1 cellular context compared by ENCODE assay signal in the genomic region with DNA sequence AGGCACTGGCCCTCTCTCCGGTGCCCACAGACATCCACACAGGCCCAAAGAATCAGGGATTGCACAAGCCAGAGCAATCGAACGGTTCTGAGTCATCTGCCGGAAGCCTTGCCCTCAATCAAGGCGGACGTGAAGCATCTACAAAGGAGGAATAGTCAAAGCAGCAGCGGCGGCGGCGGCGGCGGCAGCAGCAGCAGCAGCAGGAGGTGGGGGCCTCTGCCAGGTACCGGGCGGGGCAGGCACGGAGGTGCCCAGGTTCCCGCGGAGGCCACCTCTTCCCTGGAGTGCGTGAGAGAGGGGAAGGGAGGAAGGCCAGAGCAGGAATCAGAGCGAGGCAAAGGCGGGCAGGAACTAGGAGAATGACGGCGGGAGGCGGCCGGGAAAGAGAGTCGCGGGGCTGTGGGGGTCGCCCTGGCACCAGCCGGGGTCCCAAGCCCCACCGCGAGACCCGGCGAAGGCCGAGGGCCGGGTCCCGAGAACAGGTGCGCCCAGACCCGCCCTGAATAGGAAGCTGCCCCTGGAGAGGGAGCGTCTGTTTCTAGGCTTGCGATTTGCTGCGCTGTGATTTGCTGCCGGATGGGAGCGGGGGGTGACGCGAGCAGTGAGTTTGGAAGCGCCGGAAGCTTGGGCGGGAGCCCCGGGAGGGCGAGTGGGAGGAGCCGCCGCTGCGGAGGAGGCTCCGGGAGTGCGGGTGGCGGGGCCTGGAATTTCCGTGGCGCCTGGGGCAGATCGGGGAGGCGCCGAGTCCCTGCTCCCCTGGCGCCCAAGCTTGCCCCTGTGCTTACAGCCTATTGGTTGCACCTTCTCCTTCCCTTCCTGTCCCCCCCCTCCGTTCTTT.
TF ChIP-seq lines count a peak whose summit lies in the region.

A gene with protein sequence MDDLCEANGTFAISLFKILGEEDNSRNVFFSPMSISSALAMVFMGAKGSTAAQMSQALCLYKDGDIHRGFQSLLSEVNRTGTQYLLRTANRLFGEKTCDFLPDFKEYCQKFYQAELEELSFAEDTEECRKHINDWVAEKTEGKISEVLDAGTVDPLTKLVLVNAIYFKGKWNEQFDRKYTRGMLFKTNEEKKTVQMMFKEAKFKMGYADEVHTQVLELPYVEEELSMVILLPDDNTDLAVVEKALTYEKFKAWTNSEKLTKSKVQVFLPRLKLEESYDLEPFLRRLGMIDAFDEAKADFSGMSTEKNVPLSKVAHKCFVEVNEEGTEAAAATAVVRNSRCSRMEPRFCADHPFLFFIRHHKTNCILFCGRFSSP (plus strand): TSS at position 117 of the 838 bp plus-strand sequence. CDS start 8,228 bp downstream, outside the sequence.

TF ChIP-seq in HepG2, 621 proteins besides CTCF, POLR2A, EP300 and RAD21 (continued from another document and continues in another):
- TF ChIP-seq, protein P1, sequence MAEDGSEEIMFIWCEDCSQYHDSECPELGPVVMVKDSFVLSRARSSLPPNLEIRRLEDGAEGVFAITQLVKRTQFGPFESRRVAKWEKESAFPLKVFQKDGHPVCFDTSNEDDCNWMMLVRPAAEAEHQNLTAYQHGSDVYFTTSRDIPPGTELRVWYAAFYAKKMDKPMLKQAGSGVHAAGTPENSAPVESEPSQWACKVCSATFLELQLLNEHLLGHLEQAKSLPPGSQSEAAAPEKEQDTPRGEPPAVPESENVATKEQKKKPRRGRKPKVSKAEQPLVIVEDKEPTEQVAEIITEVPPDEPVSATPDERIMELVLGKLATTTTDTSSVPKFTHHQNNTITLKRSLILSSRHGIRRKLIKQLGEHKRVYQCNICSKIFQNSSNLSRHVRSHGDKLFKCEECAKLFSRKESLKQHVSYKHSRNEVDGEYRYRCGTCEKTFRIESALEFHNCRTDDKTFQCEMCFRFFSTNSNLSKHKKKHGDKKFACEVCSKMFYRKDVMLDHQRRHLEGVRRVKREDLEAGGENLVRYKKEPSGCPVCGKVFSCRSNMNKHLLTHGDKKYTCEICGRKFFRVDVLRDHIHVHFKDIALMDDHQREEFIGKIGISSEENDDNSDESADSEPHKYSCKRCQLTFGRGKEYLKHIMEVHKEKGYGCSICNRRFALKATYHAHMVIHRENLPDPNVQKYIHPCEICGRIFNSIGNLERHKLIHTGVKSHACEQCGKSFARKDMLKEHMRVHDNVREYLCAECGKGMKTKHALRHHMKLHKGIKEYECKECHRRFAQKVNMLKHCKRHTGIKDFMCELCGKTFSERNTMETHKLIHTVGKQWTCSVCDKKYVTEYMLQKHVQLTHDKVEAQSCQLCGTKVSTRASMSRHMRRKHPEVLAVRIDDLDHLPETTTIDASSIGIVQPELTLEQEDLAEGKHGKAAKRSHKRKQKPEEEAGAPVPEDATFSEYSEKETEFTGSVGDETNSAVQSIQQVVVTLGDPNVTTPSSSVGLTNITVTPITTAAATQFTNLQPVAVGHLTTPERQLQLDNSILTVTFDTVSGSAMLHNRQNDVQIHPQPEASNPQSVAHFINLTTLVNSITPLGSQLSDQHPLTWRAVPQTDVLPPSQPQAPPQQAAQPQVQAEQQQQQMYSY (CRISPR knock-in tag; IDR thresholded peaks at IDR 0.05): no peak
- TF ChIP-seq ZNF160 (CRISPR knock-in tag; IDR thresholded peaks at IDR 0.05): no peak
- no peak for TF ChIP-seq ZNF382 (CRISPR knock-in tag; IDR thresholded peaks at IDR 0.05; ENCODE audit: borderline replicate concordance)
- no peak for TF ChIP-seq NCOR1 (IDR thresholded peaks at IDR 0.05; ENCODE audit: borderline replicate concordance, low read length)
- TF ChIP-seq ZMAT3 (CRISPR knock-in tag; conservative IDR thresholded peaks at IDR 0.05): 0 out of 2 replicates have a peak, but pooled peaks have one; percentile 44
- peak; percentile 71; the same call in 1 of the 2 replicates for TF ChIP-seq SALL2 (CRISPR knock-in tag; IDR thresholded peaks at IDR 0.05)
- peak; percentile 76; the same call in 1 of the 2 replicates for TF ChIP-seq WIZ (CRISPR knock-in tag; IDR thresholded peaks at IDR 0.05)
- TF ChIP-seq, protein P2, sequence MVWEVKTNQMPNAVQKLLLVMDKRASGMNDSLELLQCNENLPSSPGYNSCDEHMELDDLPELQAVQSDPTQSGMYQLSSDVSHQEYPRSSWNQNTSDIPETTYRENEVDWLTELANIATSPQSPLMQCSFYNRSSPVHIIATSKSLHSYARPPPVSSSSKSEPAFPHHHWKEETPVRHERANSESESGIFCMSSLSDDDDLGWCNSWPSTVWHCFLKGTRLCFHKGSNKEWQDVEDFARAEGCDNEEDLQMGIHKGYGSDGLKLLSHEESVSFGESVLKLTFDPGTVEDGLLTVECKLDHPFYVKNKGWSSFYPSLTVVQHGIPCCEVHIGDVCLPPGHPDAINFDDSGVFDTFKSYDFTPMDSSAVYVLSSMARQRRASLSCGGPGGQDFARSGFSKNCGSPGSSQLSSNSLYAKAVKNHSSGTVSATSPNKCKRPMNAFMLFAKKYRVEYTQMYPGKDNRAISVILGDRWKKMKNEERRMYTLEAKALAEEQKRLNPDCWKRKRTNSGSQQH (CRISPR knock-in tag; IDR thresholded peaks at IDR 0.05; ENCODE audit: low read depth): no peak
- TF ChIP-seq ZNF572 (CRISPR knock-in tag; IDR thresholded peaks at IDR 0.05): no peak
- TF ChIP-seq, protein P3, sequence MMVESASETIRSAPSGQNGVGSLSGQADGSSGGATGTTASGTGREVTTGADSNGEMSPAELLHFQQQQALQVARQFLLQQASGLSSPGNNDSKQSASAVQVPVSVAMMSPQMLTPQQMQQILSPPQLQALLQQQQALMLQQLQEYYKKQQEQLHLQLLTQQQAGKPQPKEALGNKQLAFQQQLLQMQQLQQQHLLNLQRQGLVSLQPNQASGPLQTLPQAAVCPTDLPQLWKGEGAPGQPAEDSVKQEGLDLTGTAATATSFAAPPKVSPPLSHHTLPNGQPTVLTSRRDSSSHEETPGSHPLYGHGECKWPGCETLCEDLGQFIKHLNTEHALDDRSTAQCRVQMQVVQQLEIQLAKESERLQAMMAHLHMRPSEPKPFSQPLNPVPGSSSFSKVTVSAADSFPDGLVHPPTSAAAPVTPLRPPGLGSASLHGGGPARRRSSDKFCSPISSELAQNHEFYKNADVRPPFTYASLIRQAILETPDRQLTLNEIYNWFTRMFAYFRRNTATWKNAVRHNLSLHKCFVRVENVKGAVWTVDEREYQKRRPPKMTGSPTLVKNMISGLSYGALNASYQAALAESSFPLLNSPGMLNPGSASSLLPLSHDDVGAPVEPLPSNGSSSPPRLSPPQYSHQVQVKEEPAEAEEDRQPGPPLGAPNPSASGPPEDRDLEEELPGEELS (CRISPR knock-in tag; IDR thresholded peaks at IDR 0.05): 0 out of 2 replicates have a peak, but pooled peaks have one; percentile 17
- peak; percentile 47; the same call in 1 of the 2 replicates for TF ChIP-seq ERF (CRISPR knock-in tag; IDR thresholded peaks at IDR 0.05)
- TF ChIP-seq, protein P4, sequence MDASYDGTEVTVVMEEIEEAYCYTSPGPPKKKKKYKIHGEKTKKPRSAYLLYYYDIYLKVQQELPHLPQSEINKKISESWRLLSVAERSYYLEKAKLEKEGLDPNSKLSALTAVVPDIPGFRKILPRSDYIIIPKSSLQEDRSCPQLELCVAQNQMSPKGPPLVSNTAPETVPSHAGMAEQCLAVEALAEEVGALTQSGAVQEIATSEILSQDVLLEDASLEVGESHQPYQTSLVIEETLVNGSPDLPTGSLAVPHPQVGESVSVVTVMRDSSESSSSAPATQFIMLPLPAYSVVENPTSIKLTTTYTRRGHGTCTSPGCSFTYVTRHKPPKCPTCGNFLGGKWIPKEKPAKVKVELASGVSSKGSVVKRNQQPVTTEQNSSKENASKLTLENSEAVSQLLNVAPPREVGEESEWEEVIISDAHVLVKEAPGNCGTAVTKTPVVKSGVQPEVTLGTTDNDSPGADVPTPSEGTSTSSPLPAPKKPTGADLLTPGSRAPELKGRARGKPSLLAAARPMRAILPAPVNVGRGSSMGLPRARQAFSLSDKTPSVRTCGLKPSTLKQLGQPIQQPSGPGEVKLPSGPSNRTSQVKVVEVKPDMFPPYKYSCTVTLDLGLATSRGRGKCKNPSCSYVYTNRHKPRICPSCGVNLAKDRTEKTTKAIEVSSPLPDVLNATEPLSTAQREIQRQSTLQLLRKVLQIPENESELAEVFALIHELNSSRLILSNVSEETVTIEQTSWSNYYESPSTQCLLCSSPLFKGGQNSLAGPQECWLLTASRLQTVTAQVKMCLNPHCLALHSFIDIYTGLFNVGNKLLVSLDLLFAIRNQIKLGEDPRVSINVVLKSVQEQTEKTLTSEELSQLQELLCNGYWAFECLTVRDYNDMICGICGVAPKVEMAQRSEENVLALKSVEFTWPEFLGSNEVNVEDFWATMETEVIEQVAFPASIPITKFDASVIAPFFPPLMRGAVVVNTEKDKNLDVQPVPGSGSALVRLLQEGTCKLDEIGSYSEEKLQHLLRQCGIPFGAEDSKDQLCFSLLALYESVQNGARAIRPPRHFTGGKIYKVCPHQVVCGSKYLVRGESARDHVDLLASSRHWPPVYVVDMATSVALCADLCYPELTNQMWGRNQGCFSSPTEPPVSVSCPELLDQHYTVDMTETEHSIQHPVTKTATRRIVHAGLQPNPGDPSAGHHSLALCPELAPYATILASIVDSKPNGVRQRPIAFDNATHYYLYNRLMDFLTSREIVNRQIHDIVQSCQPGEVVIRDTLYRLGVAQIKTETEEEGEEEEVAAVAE (CRISPR knock-in tag; IDR thresholded peaks at IDR 0.05; ENCODE audit: borderline replicate concordance): no peak; the same call in 1 of the 2 replicates
- TF ChIP-seq ZNF547 (CRISPR knock-in tag; IDR thresholded peaks at IDR 0.05): no peak
- TF ChIP-seq ZNF530 (CRISPR knock-in tag; IDR thresholded peaks at IDR 0.05; ENCODE audit: low read depth): no peak
- TF ChIP-seq AGO1 (IDR thresholded peaks at IDR 0.05; ENCODE audit: low read depth, low read length, poor library complexity, severe bottlenecking): no peak
- TF ChIP-seq HOXA3 (CRISPR knock-in tag; IDR thresholded peaks at IDR 0.05): peak; percentile 44; the same call in 1 of the 2 replicates
- TF ChIP-seq KLF11 (CRISPR knock-in tag; IDR thresholded peaks at IDR 0.05): no peak
- TF ChIP-seq, protein P5, sequence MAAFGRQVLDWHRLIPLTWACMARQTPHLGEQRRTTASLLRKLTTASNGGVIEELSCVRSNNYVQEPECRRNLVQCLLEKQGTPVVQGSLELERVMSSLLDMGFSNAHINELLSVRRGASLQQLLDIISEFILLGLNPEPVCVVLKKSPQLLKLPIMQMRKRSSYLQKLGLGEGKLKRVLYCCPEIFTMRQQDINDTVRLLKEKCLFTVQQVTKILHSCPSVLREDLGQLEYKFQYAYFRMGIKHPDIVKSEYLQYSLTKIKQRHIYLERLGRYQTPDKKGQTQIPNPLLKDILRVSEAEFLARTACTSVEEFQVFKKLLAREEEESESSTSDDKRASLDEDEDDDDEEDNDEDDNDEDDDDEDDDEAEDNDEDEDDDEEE (CRISPR knock-in tag; IDR thresholded peaks at IDR 0.05): no peak
- no peak for TF ChIP-seq ZNF441 (CRISPR knock-in tag; IDR thresholded peaks at IDR 0.05; ENCODE audit: borderline replicate concordance)
- TF ChIP-seq, protein P6, sequence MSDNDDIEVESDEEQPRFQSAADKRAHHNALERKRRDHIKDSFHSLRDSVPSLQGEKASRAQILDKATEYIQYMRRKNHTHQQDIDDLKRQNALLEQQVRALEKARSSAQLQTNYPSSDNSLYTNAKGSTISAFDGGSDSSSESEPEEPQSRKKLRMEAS (IDR thresholded peaks at IDR 0.05): peak; percentile 37; the same call in 1 of the 2 replicates
- TF ChIP-seq ZNF24 (IDR thresholded peaks at IDR 0.05): no peak
- no peak for TF ChIP-seq HOXA7 (CRISPR knock-in tag; IDR thresholded peaks at IDR 0.05)
- TF ChIP-seq RFXAP (CRISPR knock-in tag; IDR thresholded peaks at IDR 0.05; ENCODE audit: borderline replicate concordance): peak; percentile 54; the same call in 1 of the 2 replicates
- TF ChIP-seq FOXC1 (CRISPR knock-in tag; IDR thresholded peaks at IDR 0.05; ENCODE audit: borderline replicate concordance): peak; percentile 45; the same call in 1 of the 2 replicates
- peak; percentile 59; the same call in 1 of the 2 replicates for TF ChIP-seq KDM2A (CRISPR knock-in tag; IDR thresholded peaks at IDR 0.05; ENCODE audit: borderline replicate concordance, low read depth)
- peak; percentile 65 for TF ChIP-seq ZFX (CRISPR knock-in tag; IDR thresholded peaks at IDR 0.05; ENCODE audit: low read depth)
- 0 out of 2 replicates have a peak, but pooled peaks have one; percentile 33 for TF ChIP-seq KLF6 (CRISPR knock-in tag; IDR thresholded peaks at IDR 0.05)
- TF ChIP-seq ZNF577 (CRISPR knock-in tag; IDR thresholded peaks at IDR 0.05; ENCODE audit: borderline replicate concordance, low read depth): no peak
- TF ChIP-seq CBX5 (CRISPR knock-in tag; IDR thresholded peaks at IDR 0.05; ENCODE audit: borderline replicate concordance): peak; percentile 41; the same call in 1 of the 2 replicates
- no peak for TF ChIP-seq ZNF143 (CRISPR knock-in tag; IDR thresholded peaks at IDR 0.05)
- peak; percentile 26; the same call in 1 of the 2 replicates for TF ChIP-seq RXRB (CRISPR knock-in tag; IDR thresholded peaks at IDR 0.05; ENCODE audit: borderline replicate concordance)
- TF ChIP-seq NR2F1 (CRISPR knock-in tag; IDR thresholded peaks at IDR 0.05): no peak
- TF ChIP-seq SMC3 (IDR thresholded peaks at IDR 0.05; ENCODE audit: low read length): no peak
- peak; percentile 71 for TF ChIP-seq PHF20 (CRISPR knock-in tag; IDR thresholded peaks at IDR 0.05)
- TF ChIP-seq ATM (IDR thresholded peaks at IDR 0.05; ENCODE audit: borderline replicate concordance): no peak
- TF ChIP-seq ZNF891 (CRISPR knock-in tag; IDR thresholded peaks at IDR 0.05): no peak
- TF ChIP-seq CEBPB (IDR thresholded peaks at IDR 0.05; ENCODE audit: borderline replicate concordance, low read depth, low read length): peak; percentile 96
- peak; percentile 88 for TF ChIP-seq CEBPG (CRISPR knock-in tag; IDR thresholded peaks at IDR 0.05)
- TF ChIP-seq, protein P7, sequence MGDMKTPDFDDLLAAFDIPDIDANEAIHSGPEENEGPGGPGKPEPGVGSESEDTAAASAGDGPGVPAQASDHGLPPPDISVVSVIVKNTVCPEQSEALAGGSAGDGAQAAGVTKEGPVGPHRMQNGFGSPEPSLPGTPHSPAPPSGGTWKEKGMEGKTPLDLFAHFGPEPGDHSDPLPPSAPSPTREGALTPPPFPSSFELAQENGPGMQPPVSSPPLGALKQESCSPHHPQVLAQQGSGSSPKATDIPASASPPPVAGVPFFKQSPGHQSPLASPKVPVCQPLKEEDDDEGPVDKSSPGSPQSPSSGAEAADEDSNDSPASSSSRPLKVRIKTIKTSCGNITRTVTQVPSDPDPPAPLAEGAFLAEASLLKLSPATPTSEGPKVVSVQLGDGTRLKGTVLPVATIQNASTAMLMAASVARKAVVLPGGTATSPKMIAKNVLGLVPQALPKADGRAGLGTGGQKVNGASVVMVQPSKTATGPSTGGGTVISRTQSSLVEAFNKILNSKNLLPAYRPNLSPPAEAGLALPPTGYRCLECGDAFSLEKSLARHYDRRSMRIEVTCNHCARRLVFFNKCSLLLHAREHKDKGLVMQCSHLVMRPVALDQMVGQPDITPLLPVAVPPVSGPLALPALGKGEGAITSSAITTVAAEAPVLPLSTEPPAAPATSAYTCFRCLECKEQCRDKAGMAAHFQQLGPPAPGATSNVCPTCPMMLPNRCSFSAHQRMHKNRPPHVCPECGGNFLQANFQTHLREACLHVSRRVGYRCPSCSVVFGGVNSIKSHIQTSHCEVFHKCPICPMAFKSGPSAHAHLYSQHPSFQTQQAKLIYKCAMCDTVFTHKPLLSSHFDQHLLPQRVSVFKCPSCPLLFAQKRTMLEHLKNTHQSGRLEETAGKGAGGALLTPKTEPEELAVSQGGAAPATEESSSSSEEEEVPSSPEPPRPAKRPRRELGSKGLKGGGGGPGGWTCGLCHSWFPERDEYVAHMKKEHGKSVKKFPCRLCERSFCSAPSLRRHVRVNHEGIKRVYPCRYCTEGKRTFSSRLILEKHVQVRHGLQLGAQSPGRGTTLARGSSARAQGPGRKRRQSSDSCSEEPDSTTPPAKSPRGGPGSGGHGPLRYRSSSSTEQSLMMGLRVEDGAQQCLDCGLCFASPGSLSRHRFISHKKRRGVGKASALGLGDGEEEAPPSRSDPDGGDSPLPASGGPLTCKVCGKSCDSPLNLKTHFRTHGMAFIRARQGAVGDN (CRISPR knock-in tag; IDR thresholded peaks at IDR 0.05): peak; percentile 75
- peak; percentile 49 for TF ChIP-seq HNRNPLL (IDR thresholded peaks at IDR 0.05; ENCODE audit: low read depth, low read length, poor library complexity, severe bottlenecking)
